8 cellular contexts compared by ENCODE assay signal in genomic region chr10:11163990-11164805, GRCh38.
DNase-seq lines count a peak whose midpoint lies in the region; ATAC-seq and TF ChIP-seq lines count a peak whose summit lies in the region.

No MANE protein-coding gene starts in this region.

- ATAC-seq in GM18505 (IDR thresholded peaks at IDR 0.05; ENCODE audit: unreplicated experiment) = no peak
- ATAC-seq in GM19324 (IDR thresholded peaks at IDR 0.05; ENCODE audit: low FRiP score, unreplicated experiment) = no peak
- ATAC-seq in HG02759 (IDR thresholded peaks at IDR 0.05; ENCODE audit: unreplicated experiment) = no peak

- DNase-seq in right atrium auricular region (ENCODE audit: low spot score) (no peak), skeletal muscle cell (ENCODE audit: low read depth) (no peak), ureter (ENCODE audit: low spot score) (no peak)
- DNase-seq in NK-92 treated with Interleukin-12 subunit alpha and Interleukin-12 subunit beta, amount 100 ng/mL, for 24 hours (lab: John Stamatoyannopoulos, UW) = no peak

- H3K27me3 ChIP-seq in right atrium auricular region = no peaks in the 10 kb centered on the region

- H3K27ac ChIP-seq in right atrium auricular region = peak overlapping the region; percentile 83 to 87

- peaks cover 0 to 67% of the 10 kb centered on the region in 2 donors for H3K4me1 ChIP-seq in right atrium auricular region

- TF ChIP-seq POLR2A in GM18505 (IDR thresholded peaks at IDR 0.05; ENCODE audit: borderline replicate concordance, extremely low read depth, insufficient read depth, insufficient read length) = peak; percentile 43

- TF ChIP-seq CTCF in WI38 (IDR thresholded peaks at IDR 0.05; ENCODE audit: low read depth, low read length) (no peak), right atrium auricular region (IDR thresholded peaks at IDR 0.05) (no peak)

- H3K36me3 ChIP-seq in right atrium auricular region = peaks cover 12% of the 10 kb centered on the region

- H3K9me3 ChIP-seq in right atrium auricular region = no peaks in the 10 kb centered on the region

- H3K4me3 ChIP-seq in WI38 (ENCODE audit: low read depth, low read length) (peak overlapping the region; percentile 71), right atrium auricular region (peak overlapping the region; percentile 49 to 65), skeletal muscle cell (ENCODE audit: low read depth, low read length) (peak overlapping the region; percentile 37)
